20 cellular contexts compared by ENCODE assay signal in genomic region chr17:16379654-16380053, GRCh38. TPM values are rescaled to one million over a fixed set of nuclear protein-coding genes. Genes with fewer than 3 reads are reported as not detected.
DNase-seq lines count a peak whose midpoint lies in the region; ATAC-seq and TF ChIP-seq lines count a peak whose summit lies in the region.
"Had no signal": no experiment of that assay in that cellular context is flagged by ENCODE, and none has a peak within 500 bp of the region (broad histone marks: within the 10 kb centered on the region; RNA-seq: fewer than 3 reads in every experiment).

No MANE protein-coding gene starts in this region.

- peak; percentile 61 for DNase-seq in activated effector memory CD4-positive, alpha-beta T cell treated with anti-CD3 and anti-CD28 coated beads, Interleukin-2, amount 50 U/mL, for 16 hours
- DNase-seq in activated effector memory CD4-positive, alpha-beta T cell treated with Interleukin-2 at 50 U/mL for 16 hours, result no peak
- no peak for DNase-seq in epithelial cell of prostate (ENCODE audit: low read depth, low spot score)
- DNase-seq in posterior vena cava (ENCODE audit: low spot score), result peak; percentile 19
- DNase-seq in vagina (ENCODE audit: extremely low spot score in 2 of 2), result no peak
- DNase-seq in stimulated activated CD4-positive, alpha-beta T cell treated with anti-CD3 and anti-CD28 coated beads, Interleukin-1b, Interleukin-23, amount 100 ng/mL, for 48 hours, result no peak
- DNase-seq in NCI-H1105 treated with DMSO at 0.1 percent for 48 hours (lab: John Stamatoyannopoulos, UW), result no peak
- DNase-seq: activated CD4-positive, alpha-beta T cell treated with anti-CD3 and anti-CD28 coated beads, Interleukin-2, amount 50 U/mL, for 4 hours; activated naive CD4-positive, alpha-beta T cell treated with anti-CD3 and anti-CD28 coated beads, Interleukin-2, amount 50 U/mL, for 16 hours; activated T-cell treated with anti-CD3 and anti-CD28 coated beads for 4 hours; foreskin fibroblast; GOT3; left cardiac atrium; MG63; NCI-H187 treated with DMSO at 0.1 percent for 48 hours; NCI-H345; T-cell had no signal

- H3K27me3 ChIP-seq in vagina, result no peaks in the 10 kb centered on the region
- H3K27me3 ChIP-seq: colonic mucosa, MG63 had no signal

- H3K9me3 ChIP-seq in vagina, result no peaks in the 10 kb centered on the region
- H3K9me3 ChIP-seq: colonic mucosa, MG63 had no signal

- ATAC-seq in GM18858 (IDR thresholded peaks at IDR 0.05; ENCODE audit: unreplicated experiment), result no peak

- no peak for TF ChIP-seq CTCF in vagina (IDR thresholded peaks at IDR 0.05)

- peaks cover 42% of the 10 kb centered on the region for H3K4me1 ChIP-seq in vagina

- TF ChIP-seq POLR2A in vagina (IDR thresholded peaks at IDR 0.05), result no peak

- peak overlapping the region; percentile 88 for H3K27ac ChIP-seq in epithelial cell of prostate
- H3K27ac ChIP-seq in vagina, result peak overlapping the region; percentile 100

- H3K36me3 ChIP-seq in vagina, result peaks cover 0 to 18% of the 10 kb centered on the region in 2 donors

- H3K4me3 ChIP-seq in vagina, result no peak overlapping the region

- intact Hi-C loops in posterior vena cava (cut with DNase I) (loop anchor here in 1 of 2 donors (10.0 kb wide), 1 partner anchor 55 kb away; no protein-coding TSS in a partner anchor), vagina (cut with DNase I) (no loop called here)

RNA-seq across cellular contexts. Expression of gene UBB, which starts 1.2 kb away (rescaled TPM):
- total RNA-seq in posterior vena cava, result 100 to 1,000 TPM; 581 to 633 TPM
- total RNA-seq in vagina, result 625 TPM

RNA-seq across cellular contexts. Expression of gene CENPV, which starts 26.4 kb away (rescaled TPM):
- total RNA-seq in posterior vena cava, result 10 to 100 TPM; 15.8 to 25.9 TPM
- total RNA-seq in vagina, result 4.2 TPM

RNA-seq across cellular contexts. Expression of gene TRPV2, which starts 35.7 kb away (rescaled TPM):
- total RNA-seq in posterior vena cava, result 10 to 100 TPM; 35.7 to 40.8 TPM
- total RNA-seq in vagina, result 22.3 TPM
- total RNA-seq: A172 had no signal

Comparison
In these comparisons a context has a peak if more than half of its experiments do, and no peak if none do; other contexts are left out.
1. DNase-seq: peak in activated effector memory CD4-positive, alpha-beta T cell treated with anti-CD3 and anti-CD28 coated beads, Interleukin-2, amount 50 U/mL, for 16 hours (single experiment) and posterior vena cava (single experiment); none in activated effector memory CD4-positive, alpha-beta T cell treated with Interleukin-2 at 50 U/mL for 16 hours (single experiment), epithelial cell of prostate (single experiment), vagina (0 of 2), stimulated activated CD4-positive, alpha-beta T cell treated with anti-CD3 and anti-CD28 coated beads, Interleukin-1b, Interleukin-23, amount 100 ng/mL, for 48 hours (single experiment) and NCI-H1105 treated with DMSO at 0.1 percent for 48 hours (single experiment).